Comparison of ENCODE assay signal across 1 cellular context in the genomic region with DNA sequence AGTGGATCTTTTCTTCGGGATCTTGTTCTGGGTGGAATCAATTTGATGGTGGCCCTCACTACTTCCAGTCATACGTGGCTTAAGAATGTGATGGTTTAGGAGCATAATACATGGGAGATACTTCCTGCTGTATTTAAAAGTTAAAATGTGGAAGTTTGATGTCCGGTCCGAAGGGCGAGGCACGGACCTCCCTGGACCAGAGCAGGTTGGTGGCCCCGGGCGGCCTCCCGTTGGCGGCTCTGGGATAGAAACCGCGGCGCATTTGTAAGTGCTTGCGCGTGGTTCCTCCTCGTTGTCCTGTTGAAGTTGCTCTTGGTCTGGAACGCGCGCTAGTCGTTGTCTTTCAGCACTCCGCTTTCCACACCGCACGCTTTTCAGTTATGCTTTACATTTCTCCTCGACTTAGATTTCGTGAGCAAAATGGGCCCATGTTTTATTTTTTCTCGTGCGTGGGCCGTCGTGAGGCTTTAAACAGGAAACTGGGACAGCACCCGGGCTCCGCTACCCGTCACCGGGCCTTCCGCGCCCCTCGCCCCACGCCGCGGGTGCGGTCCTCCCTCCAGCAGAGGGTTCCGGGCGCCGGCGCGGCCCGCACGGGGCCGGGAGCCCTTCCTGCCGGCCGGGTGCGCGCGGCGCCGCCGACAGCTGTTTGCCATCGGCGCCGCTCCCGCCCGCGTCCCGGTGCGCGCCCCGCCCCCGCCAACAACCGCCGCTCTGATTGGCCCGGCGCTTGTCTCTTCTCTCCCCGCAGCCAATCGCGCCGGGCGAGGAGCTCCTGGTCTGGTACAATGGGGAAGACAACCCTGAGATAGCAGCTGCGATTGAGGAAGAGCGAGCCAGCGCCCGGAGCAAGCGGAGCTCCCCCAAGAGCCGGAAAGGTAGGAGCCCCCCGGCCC.
TF ChIP-seq lines count a peak whose summit lies in the region.

No MANE protein-coding gene starts in this region.

TF ChIP-seq in K562, 482 proteins besides CTCF, POLR2A, EP300 and RAD21 (continued from another document and continues in another):
- peak; percentile 66 for TF ChIP-seq ELF1 (tag; IDR thresholded peaks at IDR 0.05)
- no peak for TF ChIP-seq NFXL1 (CRISPR knock-in tag; IDR thresholded peaks at IDR 0.05)
- TF ChIP-seq RREB1 (CRISPR knock-in tag; IDR thresholded peaks at IDR 0.05) = no peak
- TF ChIP-seq MTF1 (CRISPR knock-in tag; IDR thresholded peaks at IDR 0.05; ENCODE audit: borderline replicate concordance) = no peak
- TF ChIP-seq FOXJ3 (CRISPR knock-in tag; IDR thresholded peaks at IDR 0.05) = no peak
- TF ChIP-seq ZNF143 (CRISPR knock-in tag; IDR thresholded peaks at IDR 0.05) = no peak
- no peak for TF ChIP-seq ZNF232 (CRISPR knock-in tag; IDR thresholded peaks at IDR 0.05)
- TF ChIP-seq, protein P1, sequence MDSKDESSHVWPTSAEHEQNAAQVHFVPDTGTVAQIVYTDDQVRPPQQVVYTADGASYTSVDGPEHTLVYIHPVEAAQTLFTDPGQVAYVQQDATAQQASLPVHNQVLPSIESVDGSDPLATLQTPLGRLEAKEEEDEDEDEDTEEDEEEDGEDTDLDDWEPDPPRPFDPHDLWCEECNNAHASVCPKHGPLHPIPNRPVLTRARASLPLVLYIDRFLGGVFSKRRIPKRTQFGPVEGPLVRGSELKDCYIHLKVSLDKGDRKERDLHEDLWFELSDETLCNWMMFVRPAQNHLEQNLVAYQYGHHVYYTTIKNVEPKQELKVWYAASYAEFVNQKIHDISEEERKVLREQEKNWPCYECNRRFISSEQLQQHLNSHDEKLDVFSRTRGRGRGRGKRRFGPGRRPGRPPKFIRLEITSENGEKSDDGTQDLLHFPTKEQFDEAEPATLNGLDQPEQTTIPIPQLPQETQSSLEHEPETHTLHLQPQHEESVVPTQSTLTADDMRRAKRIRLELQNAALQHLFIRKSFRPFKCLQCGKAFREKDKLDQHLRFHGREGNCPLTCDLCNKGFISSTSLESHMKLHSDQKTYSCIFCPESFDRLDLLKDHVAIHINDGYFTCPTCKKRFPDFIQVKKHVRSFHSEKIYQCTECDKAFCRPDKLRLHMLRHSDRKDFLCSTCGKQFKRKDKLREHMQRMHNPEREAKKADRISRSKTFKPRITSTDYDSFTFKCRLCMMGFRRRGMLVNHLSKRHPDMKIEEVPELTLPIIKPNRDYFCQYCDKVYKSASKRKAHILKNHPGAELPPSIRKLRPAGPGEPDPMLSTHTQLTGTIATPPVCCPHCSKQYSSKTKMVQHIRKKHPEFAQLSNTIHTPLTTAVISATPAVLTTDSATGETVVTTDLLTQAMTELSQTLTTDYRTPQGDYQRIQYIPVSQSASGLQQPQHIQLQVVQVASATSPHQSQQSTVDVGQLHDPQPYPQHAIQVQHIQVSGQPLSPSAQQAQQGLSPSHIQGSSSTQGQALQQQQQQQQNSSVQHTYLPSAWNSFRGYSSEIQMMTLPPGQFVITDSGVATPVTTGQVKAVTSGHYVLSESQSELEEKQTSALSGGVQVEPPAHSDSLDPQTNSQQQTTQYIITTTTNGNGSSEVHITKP (IDR thresholded peaks at IDR 0.05; ENCODE audit: partially characterized antibody) = peak; percentile 78
- no peak for TF ChIP-seq KAT8 (IDR thresholded peaks at IDR 0.05; ENCODE audit: low read depth)
- no peak for TF ChIP-seq SMARCA5 (IDR thresholded peaks at IDR 0.05)
- no peak for TF ChIP-seq SMC3 (conservative IDR thresholded peaks at IDR 0.05; ENCODE audit: insufficient read depth, low read depth, low read length)
- TF ChIP-seq ZFP91 (CRISPR knock-in tag; IDR thresholded peaks at IDR 0.05) = no peak
- peak; percentile 57 for TF ChIP-seq ZBTB40 (IDR thresholded peaks at IDR 0.05)
- TF ChIP-seq ZBTB40 (CRISPR knock-in tag; IDR thresholded peaks at IDR 0.05) = no peak
- no peak for TF ChIP-seq ZNF707 (CRISPR knock-in tag; conservative IDR thresholded peaks at IDR 0.05)
- TF ChIP-seq PRPF4 (IDR thresholded peaks at IDR 0.05; ENCODE audit: insufficient read depth, low read depth, low read length, poor library complexity, severe bottlenecking) = no peak
- TF ChIP-seq PML (IDR thresholded peaks at IDR 0.05; ENCODE audit: low read length) = no peak
- no peak for TF ChIP-seq ELK1 (CRISPR knock-in tag; IDR thresholded peaks at IDR 0.05)
- peak; percentile 72 to 82 for TF ChIP-seq NRF1 (conservative IDR thresholded peaks at IDR 0.05 in 1 of 2, IDR thresholded peaks at IDR 0.05 in 1 of 2)
- TF ChIP-seq CCAR2 (IDR thresholded peaks at IDR 0.05; ENCODE audit: low read depth, low read length) = no peak
- TF ChIP-seq CHD4 (IDR thresholded peaks at IDR 0.05; ENCODE audit: insufficient read depth, insufficient replicate concordance, low read depth, low read length, poor library complexity, severe bottlenecking) = no peak
- TF ChIP-seq TAF9B (IDR thresholded peaks at IDR 0.05; ENCODE audit: partially characterized antibody) = no peak
- no peak for TF ChIP-seq IRF9 (tag; IDR thresholded peaks at IDR 0.05)
- TF ChIP-seq NCOA6 (IDR thresholded peaks at IDR 0.05) = no peak
- TF ChIP-seq ETS2 (tag; IDR thresholded peaks at IDR 0.05; ENCODE audit: borderline replicate concordance, poor library complexity, severe bottlenecking) = no peak
